In the genomic region with DNA sequence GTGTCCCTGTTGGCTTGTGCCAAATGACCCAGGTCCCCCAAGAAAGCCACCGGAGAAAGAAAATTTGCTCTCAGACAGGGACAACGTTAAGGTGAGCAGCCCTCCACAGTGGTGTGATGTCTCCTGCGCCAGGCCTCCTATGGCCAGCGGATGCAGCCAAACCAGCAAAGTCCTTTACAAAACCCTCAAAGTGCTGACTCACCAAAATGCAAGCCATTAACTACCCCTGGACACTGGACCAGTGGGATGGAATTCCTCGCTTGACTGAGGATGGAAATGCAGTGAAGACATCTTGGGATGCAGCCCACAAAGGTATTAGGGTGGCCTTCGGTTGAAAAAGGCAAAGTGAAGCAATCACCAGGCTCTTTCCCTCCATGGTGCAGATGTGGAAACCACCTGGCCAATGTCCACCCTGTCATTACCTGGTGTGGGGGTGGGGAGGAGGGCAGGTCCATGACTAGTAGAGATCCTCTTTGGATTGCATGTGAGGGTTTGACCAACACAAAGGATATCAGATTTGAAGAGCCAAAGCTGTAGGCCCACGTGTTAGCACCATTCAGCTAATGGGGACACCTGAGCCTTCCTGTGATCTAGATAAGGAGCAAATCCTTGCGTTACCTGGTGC, we compare ENCODE assay signal across 23 cellular contexts.
DNase-seq lines count a peak whose midpoint lies in the region; ATAC-seq, FAIRE-seq and TF ChIP-seq lines count a peak whose summit lies in the region.
"Had no signal": no experiment of that assay in that cellular context is flagged by ENCODE, and none has a peak within 500 bp of the region (broad histone marks: within the 10 kb centered on the region; RNA-seq: fewer than 3 reads in every experiment).

No MANE protein-coding gene starts in this region.

- H2BK5ac ChIP-seq in H1 (ENCODE audit: low read depth, low read length), result no peak overlapping the region
- no peak overlapping the region for H2BK5ac ChIP-seq in neuronal stem cell (ENCODE audit: low read length)

- in situ Hi-C loops in HepG2 (cut with HindIII; ENCODE audit: extremely low pct_ligation_motif_present, low pct_unique_long_range_greater_than_20kb) (no loop called here), GM13976 (cut with MboI; ENCODE audit: low sequenced_read_pairs, unreplicated experiment) (no loop called here)

- TF ChIP-seq CTCF in A549 (IDR thresholded peaks at IDR 0.05), result no peak
- no peak for TF ChIP-seq CTCF in H1 (IDR thresholded peaks at IDR 0.05; ENCODE audit: control extremely low read depth in 1 of 3, insufficient read depth in 1 of 3, low read depth in 1 of 3, low read length in 3 of 3)
- TF ChIP-seq CTCF in HepG2 (CRISPR knock-in tag; IDR thresholded peaks at IDR 0.05), result no peak
- TF ChIP-seq CTCF in GM13976 (IDR thresholded peaks at IDR 0.05; ENCODE audit: borderline replicate concordance, control extremely low read depth, extremely low read depth, insufficient read depth, missing control alignments), result no peak

- no peak overlapping the region for H4K8ac ChIP-seq in H1 (ENCODE audit: extremely low read depth, insufficient read depth, low read length)
- no peak overlapping the region for H4K8ac ChIP-seq in neuronal stem cell (ENCODE audit: low read depth, low read length)

- H2AFZ ChIP-seq in H1 (ENCODE audit: low read length) (no peak overlapping the region), HepG2 (ENCODE audit: low read length) (no peak overlapping the region), neuronal stem cell (ENCODE audit: low read length) (no peak overlapping the region)

- TF ChIP-seq RAD21 in A549 (conservative IDR thresholded peaks at IDR 0.05 in 1 of 2, IDR thresholded peaks at IDR 0.05 in 1 of 2) (no peak), H1 (IDR thresholded peaks at IDR 0.05 in 1 of 2, conservative IDR thresholded peaks at IDR 0.05 in 1 of 2; ENCODE audit: low read depth in 2 of 2, low read length in 2 of 2) (no peak), HepG2 (CRISPR knock-in tag; IDR thresholded peaks at IDR 0.05) (no peak)

- no peaks in the 10 kb centered on the region for H3K79me1 ChIP-seq in H1 (ENCODE audit: low read depth, low read length)
- no peaks in the 10 kb centered on the region for H3K79me1 ChIP-seq in neuronal stem cell (ENCODE audit: low read depth, low read length)

- H3K27me3 ChIP-seq in H1 (replicated peaks in 1 of 4; ENCODE audit: control insufficient read depth in 3 of 4, extremely low read depth in 1 of 4, insufficient read depth in 3 of 4, low read length in 3 of 4) (peaks cover 0 to 1% (median 0%) of the 10 kb centered on the region in 4 experiments; a peak in 2 of 7 replicates), HepG2 (ENCODE audit: control insufficient read depth in 1 of 2, insufficient read depth in 2 of 2, low read length in 2 of 2) (peaks cover 0 to 1% of the 10 kb centered on the region in 2 experiments; a peak in 2 of 5 replicates), neuronal stem cell (ENCODE audit: control insufficient read depth in 3 of 3, insufficient read depth in 3 of 3, low read depth in 1 of 3, low read length in 3 of 3) (no peaks in the 10 kb centered on the region)
- H3K27me3 ChIP-seq: BE2C; BLaER1 treated with 17β-estradiol and CSF1 and Interleukin-3, amounts not matched to agents 10 nM and 100 nM had no signal

- ATAC-seq in A549, result no peak
- no peak for ATAC-seq in HepG2
- no peak for ATAC-seq in HG03432 (IDR thresholded peaks at IDR 0.05; ENCODE audit: unreplicated experiment)
- ATAC-seq: GM12878 had no signal

- TF ChIP-seq POLR2A in A549 (IDR thresholded peaks at IDR 0.05; ENCODE audit: low read length) (no peak), H1 (IDR thresholded peaks at IDR 0.05; ENCODE audit: control extremely low read depth in 1 of 2, low read depth in 2 of 2, low read length in 2 of 2) (no peak), HepG2 (IDR thresholded peaks at IDR 0.05; ENCODE audit: insufficient read depth in 1 of 2, low read depth in 2 of 2, low read length in 2 of 2) (no peak)

- H3K56ac ChIP-seq in H1 (replicated peaks; ENCODE audit: insufficient read length, low read depth, low read length), result no peak overlapping the region

- no peak overlapping the region for H3K4ac ChIP-seq in H1 (replicated peaks; ENCODE audit: insufficient read length, low read depth, low read length)
- H3K4ac ChIP-seq in neuronal stem cell (ENCODE audit: low read length), result no peak overlapping the region

- H2BK12ac ChIP-seq in H1 (ENCODE audit: low read depth, low read length) (no peak overlapping the region), neuronal stem cell (ENCODE audit: low read length) (no peak overlapping the region)

- H3K18ac ChIP-seq in H1 (ENCODE audit: extremely low read depth, low read length), result no peak overlapping the region
- H3K18ac ChIP-seq in neuronal stem cell (ENCODE audit: low read length), result no peak overlapping the region

- TF ChIP-seq EP300 in A549 (IDR thresholded peaks at IDR 0.05) (no peak), H1 (IDR thresholded peaks at IDR 0.05; ENCODE audit: borderline replicate concordance in 1 of 2, low read depth in 2 of 2, low read length in 2 of 2) (no peak), HepG2 (IDR thresholded peaks at IDR 0.05; ENCODE audit: low read depth in 2 of 2, low read length in 2 of 2) (no peak), HepG2 (CRISPR knock-in tag; IDR thresholded peaks at IDR 0.05; ENCODE audit: borderline replicate concordance) (no peak)

- no peaks in the 10 kb centered on the region for H3K23me2 ChIP-seq in H1 (ENCODE audit: low read depth, low read length)

- H3K14ac ChIP-seq in H1 (ENCODE audit: insufficient read length), result no peak overlapping the region
- H3K14ac ChIP-seq in neuronal stem cell (ENCODE audit: low read length), result no peak overlapping the region

- CTCF ChIA-PET in A549 (lab: Yijun Ruan, JAX) (interaction anchor here (1.0 to 1.6 kb wide), 3 partner anchors 11 to 72 kb away, joined by 4 read pairs; no protein-coding TSS in a partner anchor), H1 (lab: Charles Lee; ENCODE audit: partially characterized antibody) (interaction anchor here (0.6 to 3.7 kb wide), 16 partner anchors 11 to 204 kb away, joined by 3 to 16 read pairs (median 4); no protein-coding TSS in a partner anchor), HepG2 (lab: Yijun Ruan, JAX; ENCODE audit: low intra/inter-chr PET ratio, low total read pairs) (no interaction called here)

- no TSS peak for BruUV-seq in HepG2 (replicated peaks; lab: Mats Ljungman, UMichigan)

- no peaks in the 10 kb centered on the region for H3K4me1 ChIP-seq in A549
- H3K4me1 ChIP-seq in H1 (replicated peaks in 1 of 4; ENCODE audit: control insufficient read depth in 3 of 4, insufficient read depth in 4 of 4, low read length in 3 of 4), result no peaks in the 10 kb centered on the region
- H3K4me1 ChIP-seq in HepG2 (ENCODE audit: insufficient read depth, low read length), result no peaks in the 10 kb centered on the region
- H3K4me1 ChIP-seq in neuronal stem cell (ENCODE audit: control insufficient read depth in 2 of 2, insufficient read depth in 1 of 2, low read depth in 1 of 2, low read length in 2 of 2), result no peaks in the 10 kb centered on the region
- H3K4me1 ChIP-seq: BE2C had no signal

- H3K4me2 ChIP-seq in A549 (no peak overlapping the region), H1 (ENCODE audit: insufficient read depth in 1 of 2, low read depth in 2 of 2, low read length in 2 of 2) (no peak overlapping the region), HepG2 (ENCODE audit: low read depth, low read length) (no peak overlapping the region), neuronal stem cell (ENCODE audit: insufficient read depth, low read length, poor library complexity, severe bottlenecking) (no peak overlapping the region)
- H3K4me2 ChIP-seq: BLaER1 treated with 17β-estradiol and CSF1 and Interleukin-3, amounts not matched to agents 10 nM and 100 nM had no signal

- 41% methylated on average over 8 of the region's 8 CpGs for WGBS in A549 (ENCODE audit: missing lambda C conversion rate)
- 92% methylated on average over 8 of the region's 8 CpGs; no CpG with 5 or more reads in 1 of the 2 experiments for whole genome bisulfite sequencing in H1 (ENCODE audit: extremely low coverage in 1 of 2, insufficient coverage in 1 of 2, insufficient read length in 1 of 2, insufficient replicate concordance in 2 of 2, low coverage in 1 of 2, low lambda C conversion rate in 2 of 2, missing lambda C conversion rate in 1 of 2), 2 experiments
- 30% methylated on average over 4 of the region's 8 CpGs for WGBS in HepG2 (ENCODE audit: low lambda C conversion rate)
- no CpG with 5 or more reads among the region's 8 CpGs for WGBS in neuronal stem cell (ENCODE audit: extremely low coverage in 2 of 2, insufficient read length in 2 of 2, insufficient replicate concordance in 1 of 2), 2 donors

- H3K79me2 ChIP-seq in H1 (ENCODE audit: control insufficient read depth in 1 of 2, insufficient read depth in 2 of 2, low read length in 2 of 2) (no peaks in the 10 kb centered on the region), HepG2 (ENCODE audit: insufficient read depth, low read length) (no peaks in the 10 kb centered on the region)

- H3K9ac ChIP-seq in H1 (replicated peaks in 1 of 4; ENCODE audit: extremely low read depth in 1 of 4, low read depth in 3 of 4, low read length in 3 of 4), result no peak overlapping the region
- H3K9ac ChIP-seq in HepG2 (ENCODE audit: insufficient read depth, low read depth, low read length), result no peak overlapping the region
- no peak overlapping the region for H3K9ac ChIP-seq in neuronal stem cell (ENCODE audit: low read depth, low read length, poor library complexity)
- H3K9ac ChIP-seq: BLaER1 treated with 17β-estradiol and CSF1 and Interleukin-3, amounts not matched to agents 10 nM and 100 nM had no signal

- no peak overlapping the region for H4K5ac ChIP-seq in H1 (ENCODE audit: insufficient read length, low read depth, low read length)

- H3K9me3 ChIP-seq in A549 (no peaks in the 10 kb centered on the region), H1 (ENCODE audit: insufficient read depth in 2 of 2, low read depth in 1 of 2, low read length in 1 of 2) (no peaks in the 10 kb centered on the region), HepG2 (ENCODE audit: low read length) (no peaks in the 10 kb centered on the region), neuronal stem cell (replicated peaks in 1 of 2; ENCODE audit: control insufficient read depth in 2 of 2, insufficient read depth in 1 of 2, low read depth in 1 of 2, low read length in 2 of 2) (no peaks in the 10 kb centered on the region)
- H3K9me3 ChIP-seq: BE2C had no signal

- no peak for DNase-seq in A549 (ENCODE audit: low read depth in 1 of 2, low spot score in 1 of 2)
- DNase-seq in H1 (ENCODE audit: low read depth in 1 of 2, low spot score in 2 of 2), result no peak
- no peak for DNase-seq in HepG2 (ENCODE audit: low spot score)
- DNase-seq in neuronal stem cell (ENCODE audit: low spot score), result no peak
- no peak for DNase-seq in GM13976 (ENCODE audit: low spot score)
- DNase-seq: ACHN; AML-193; BE2C; CD4-positive, alpha-beta T cell; CD8-positive, alpha-beta memory T cell; DMS 273 treated with DMSO at 0.1 percent for 48 hours; DMS79; EL; GDM1; GOT3; H7; HCEC 1CT had no signal

- intact Hi-C loops in HepG2 (cut with micrococcal nuclease; ENCODE audit: unreplicated experiment), result no loop called here

- no peak overlapping the region for H2BK20ac ChIP-seq in H1 (ENCODE audit: low read length)

- H3K27ac ChIP-seq in A549 (no peak overlapping the region), H1 (ENCODE audit: low read depth, low read length) (no peak overlapping the region), HepG2 (ENCODE audit: extremely low read length, insufficient read depth, low read length) (no peak overlapping the region), neuronal stem cell (replicated peaks; ENCODE audit: low read length) (no peak overlapping the region)
- H3K27ac ChIP-seq: 22Rv1; BLaER1 treated with 17β-estradiol and CSF1 and Interleukin-3, amounts not matched to agents 10 nM and 100 nM had no signal

- POLR2A ChIA-PET in A549 (lab: Yijun Ruan, JAX) (no interaction called here), H1 (lab: Charles Lee; ENCODE audit: partially characterized antibody) (no interaction called here), HepG2 (lab: Yijun Ruan, JAX) (no interaction called here)

- FAIRE-seq in A549 (lab: Jason Lieb, UNC) (no peak), H1 (lab: Jason Lieb, UNC) (no peak), HepG2 (lab: Jason Lieb, UNC) (no peak)
- FAIRE-seq: A204.1, D721Med, GM12878 had no signal

- H2AK5ac ChIP-seq in H1 (ENCODE audit: low read depth, low read length) (no peak overlapping the region), neuronal stem cell (ENCODE audit: low read depth, low read length) (no peak overlapping the region)

- H3K36me3 ChIP-seq in H1 (ENCODE audit: control insufficient read depth in 2 of 4, insufficient read depth in 4 of 4, low read length in 3 of 4), result no peaks in the 10 kb centered on the region
- no peaks in the 10 kb centered on the region for H3K36me3 ChIP-seq in HepG2 (replicated peaks in 1 of 2; ENCODE audit: control insufficient read depth in 1 of 2, insufficient read depth in 2 of 2, low read length in 2 of 2)
- H3K36me3 ChIP-seq in neuronal stem cell (replicated peaks in 1 of 2; ENCODE audit: control insufficient read depth in 2 of 2, insufficient read depth in 2 of 2, low read length in 2 of 2), result no peaks in the 10 kb centered on the region
- H3K36me3 ChIP-seq: BE2C; BLaER1 treated with 17β-estradiol and CSF1 and Interleukin-3, amounts not matched to agents 10 nM and 100 nM had no signal

- H3K23ac ChIP-seq in H1 (ENCODE audit: insufficient read length) (no peak overlapping the region), neuronal stem cell (ENCODE audit: low read depth, low read length, poor library complexity) (no peak overlapping the region)

- no peak overlapping the region for H4K91ac ChIP-seq in H1 (replicated peaks; ENCODE audit: insufficient read length, low read length)
- H4K91ac ChIP-seq in neuronal stem cell (ENCODE audit: low read depth, low read length, poor library complexity), result no peak overlapping the region

- H4K20me1 ChIP-seq in H1 (replicated peaks in 1 of 2; ENCODE audit: control insufficient read depth in 1 of 2, insufficient read depth in 2 of 2, low read length in 2 of 2) (no peaks in the 10 kb centered on the region), HepG2 (ENCODE audit: insufficient read depth, low read length) (no peaks in the 10 kb centered on the region)
- H4K20me1 ChIP-seq: BLaER1 treated with 17β-estradiol and CSF1 and Interleukin-3, amounts not matched to agents 10 nM and 100 nM had no signal

- H2BK120ac ChIP-seq in H1 (replicated peaks; ENCODE audit: low read depth, low read length) (no peak overlapping the region), neuronal stem cell (ENCODE audit: low read depth, low read length) (no peak overlapping the region)

- H3K4me3 ChIP-seq in A549, result no peak overlapping the region
- H3K4me3 ChIP-seq in H1 (ENCODE audit: extremely low read depth in 1 of 4, insufficient read depth in 2 of 4, low read depth in 3 of 4, low read length in 4 of 4), result no peak overlapping the region
- H3K4me3 ChIP-seq in HepG2 (replicated peaks in 1 of 3; ENCODE audit: insufficient read depth in 1 of 3, low read depth in 2 of 3, low read length in 3 of 3), result no peak overlapping the region
- no peak overlapping the region for H3K4me3 ChIP-seq in neuronal stem cell (ENCODE audit: low read length in 2 of 2)
- H3K4me3 ChIP-seq: BLaER1 treated with 17β-estradiol and CSF1 and Interleukin-3, amounts not matched to agents 10 nM and 100 nM; GM12878 had no signal

- H2BK15ac ChIP-seq in H1 (ENCODE audit: low read length) (no peak overlapping the region), neuronal stem cell (ENCODE audit: low read length) (no peak overlapping the region)
